Comparison of ENCODE assay signal across 25 cellular contexts in the genomic region with DNA sequence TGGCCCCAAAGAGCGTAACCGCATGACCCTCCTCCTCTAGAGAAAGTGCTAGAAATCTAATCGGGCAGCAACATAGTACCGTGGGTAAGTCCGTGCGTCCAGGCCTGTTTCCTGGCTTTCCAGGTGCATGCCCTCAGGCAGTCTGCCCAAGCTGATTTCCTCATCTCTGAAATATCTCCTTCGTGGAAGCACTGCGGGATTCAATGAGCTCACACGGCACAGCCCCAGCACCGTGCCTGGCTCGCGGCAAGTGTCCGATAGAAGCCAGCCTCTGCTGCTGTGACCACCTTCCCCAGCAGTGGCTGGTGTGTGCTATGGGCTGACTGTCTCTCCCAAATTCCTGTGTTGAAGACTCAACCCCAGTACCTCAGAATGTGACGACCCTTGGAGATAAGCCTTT. TPM values are rescaled to one million over a fixed set of nuclear protein-coding genes. Genes with fewer than 3 reads are reported as not detected.
DNase-seq lines count a peak whose midpoint lies in the region; ATAC-seq and TF ChIP-seq lines count a peak whose summit lies in the region.
"Had no signal": no experiment of that assay in that cellular context is flagged by ENCODE, and none has a peak within 500 bp of the region (broad histone marks: within the 10 kb centered on the region; RNA-seq: fewer than 3 reads in every experiment).

No MANE protein-coding gene starts in this region.

- H2AFZ ChIP-seq in neuronal stem cell (ENCODE audit: low read length): no peak overlapping the region
- no peak overlapping the region for H2AFZ ChIP-seq in SK-N-SH (ENCODE audit: low read depth)

- H3K36me3 ChIP-seq in BE2C (peaks cover 51% of the 10 kb centered on the region), RWPE2 (ENCODE audit: low read depth) (peaks cover 7% of the 10 kb centered on the region; the same call in 1 of the 2 replicates), neuronal stem cell (replicated peaks in 1 of 2; ENCODE audit: control insufficient read depth in 2 of 2, insufficient read depth in 2 of 2, low read length in 2 of 2) (peaks cover 15 to 42% of the 10 kb centered on the region in 2 donors), SK-N-SH (replicated peaks in 1 of 2; ENCODE audit: control insufficient read depth in 1 of 2, insufficient read depth in 2 of 2, low read length in 1 of 2) (peaks cover 4 to 22% of the 10 kb centered on the region in 2 experiments)
- H3K36me3 ChIP-seq: colonic mucosa, prostate gland had no signal

- no peak overlapping the region for H3K4ac ChIP-seq in neuronal stem cell (ENCODE audit: low read length)

- no peak for TF ChIP-seq EP300 in SK-N-SH (IDR thresholded peaks at IDR 0.05; ENCODE audit: borderline replicate concordance in 1 of 2, low read depth in 1 of 2, low read length in 1 of 2)

- in situ Hi-C loops in G401 (cut with HindIII; ENCODE audit: low sequenced_read_pairs): no loop called here

- H3K9me3 ChIP-seq in BE2C (no peaks in the 10 kb centered on the region), RWPE2 (ENCODE audit: severe bottlenecking) (no peaks in the 10 kb centered on the region), neuronal stem cell (replicated peaks in 1 of 2; ENCODE audit: control insufficient read depth in 2 of 2, insufficient read depth in 1 of 2, low read depth in 1 of 2, low read length in 2 of 2) (peaks cover 2 to 3% of the 10 kb centered on the region in 2 donors), SK-N-SH (no peaks in the 10 kb centered on the region)
- H3K9me3 ChIP-seq: colonic mucosa, prostate gland, upper lobe of left lung had no signal

- no peak overlapping the region for H3K4me2 ChIP-seq in neuronal stem cell (ENCODE audit: insufficient read depth, low read length, poor library complexity, severe bottlenecking)
- no peak overlapping the region for H3K4me2 ChIP-seq in SK-N-SH

- no CpG with 5 or more reads among the region's 14 CpGs for WGBS in neuronal stem cell (ENCODE audit: extremely low coverage in 2 of 2, insufficient read length in 2 of 2, insufficient replicate concordance in 1 of 2), 2 donors
- 99% methylated on average over 14 of the region's 14 CpGs for WGBS in SK-N-SH (ENCODE audit: low lambda C conversion rate)

- peaks cover 2% of the 10 kb centered on the region for H3K79me1 ChIP-seq in neuronal stem cell (ENCODE audit: low read depth, low read length)

- no peaks in the 10 kb centered on the region; the same call in 1 of the 2 replicates for H4K20me1 ChIP-seq in SK-N-SH (ENCODE audit: insufficient read depth)

- DNase-seq in BE2C: peak; percentile 62
- DNase-seq in RWPE2 (ENCODE audit: low spot score): no peak
- DNase-seq in islet precursor cell: peak; percentile 83
- no peak for DNase-seq in neuronal stem cell (ENCODE audit: low spot score)
- DNase-seq in NCI-H510A treated with DMSO at 0.1 percent for 48 hours (lab: John Stamatoyannopoulos, UW): no peak
- DNase-seq in G401 (ENCODE audit: low spot score): no peak
- DNase-seq in SK-N-SH: no peak
- DNase-seq: activated CD4-positive, CD25-positive, alpha-beta regulatory T cell treated with anti-CD3 and anti-CD28 coated beads, Interleukin-2, amount 50 U/mL, for 72 hours; activated CD8-positive, alpha-beta T cell treated with anti-CD3 and anti-CD28 coated beads, Interleukin-2, amount 10 ng/mL, durations not matched to agents 7 days and 5 days; colonic mucosa; DMS79 treated with DMSO at 0.1 percent for 48 hours; effector memory CD4-positive, alpha-beta T cell; erythroblast; glutamatergic neuron; midbrain; naive B cell; NCI-H1048; NCI-H1694; NCI-H510A; nucleus accumbens; upper lobe of left lung had no signal

- H3K4me1 ChIP-seq in BE2C (peaks cover 15% of the 10 kb centered on the region), RWPE2 (ENCODE audit: insufficient read depth, poor library complexity, severe bottlenecking) (no peaks in the 10 kb centered on the region), neuronal stem cell (ENCODE audit: control insufficient read depth in 2 of 2, insufficient read depth in 1 of 2, low read depth in 1 of 2, low read length in 2 of 2) (peaks cover 2 to 11% of the 10 kb centered on the region in 2 donors), SK-N-SH (ENCODE audit: control insufficient read depth in 1 of 2, insufficient read depth in 2 of 2, low read depth in 1 of 2, low read length in 1 of 2) (peaks cover 0 to 14% of the 10 kb centered on the region in 2 experiments; a peak in 1 of 4 replicates)
- H3K4me1 ChIP-seq: colonic mucosa, prostate gland had no signal

- H4K91ac ChIP-seq in neuronal stem cell (ENCODE audit: low read depth, low read length, poor library complexity): no peak overlapping the region

- H3K79me2 ChIP-seq in SK-N-SH (ENCODE audit: insufficient read depth): no peaks in the 10 kb centered on the region

- no peak overlapping the region for H2BK15ac ChIP-seq in neuronal stem cell (ENCODE audit: low read length)

- H3K4me3 ChIP-seq in BE2C (ENCODE audit: low read depth, low read length) (no peak overlapping the region), RWPE2 (ENCODE audit: severe bottlenecking) (no peak overlapping the region), neuronal stem cell (ENCODE audit: low read length in 2 of 2) (no peak overlapping the region), SK-N-SH (ENCODE audit: low read depth in 2 of 2, low read length in 1 of 2) (no peak overlapping the region)
- H3K4me3 ChIP-seq: colonic mucosa, prostate gland, upper lobe of left lung had no signal

- H3K14ac ChIP-seq in neuronal stem cell (ENCODE audit: low read length): no peak overlapping the region

- H3K27ac ChIP-seq in RWPE2 (ENCODE audit: poor library complexity, severe bottlenecking) (no peak overlapping the region), neuronal stem cell (replicated peaks; ENCODE audit: low read length) (no peak overlapping the region), SK-N-SH (ENCODE audit: low read depth in 2 of 2, low read length in 1 of 2) (no peak overlapping the region; a peak in 1 of 4 replicates)
- H3K27ac ChIP-seq: colonic mucosa, prostate gland, upper lobe of left lung had no signal

- H3K23ac ChIP-seq in neuronal stem cell (ENCODE audit: low read depth, low read length, poor library complexity): no peak overlapping the region

- H3K18ac ChIP-seq in neuronal stem cell (ENCODE audit: low read length): no peak overlapping the region

- H3K27me3 ChIP-seq in BE2C (no peaks in the 10 kb centered on the region), RWPE2 (ENCODE audit: insufficient read depth, poor library complexity, severe bottlenecking) (no peaks in the 10 kb centered on the region), neuronal stem cell (ENCODE audit: control insufficient read depth in 3 of 3, insufficient read depth in 3 of 3, low read depth in 1 of 3, low read length in 3 of 3) (no peaks in the 10 kb centered on the region), SK-N-SH (ENCODE audit: insufficient read depth) (no peaks in the 10 kb centered on the region)
- H3K27me3 ChIP-seq: colonic mucosa, upper lobe of left lung had no signal

- POLR2A ChIA-PET in SK-N-SH (lab: Yijun Ruan, JAX): interaction anchor here (1.0 kb wide), 1 partner anchor 264 kb away, joined by 3 read pairs; no protein-coding TSS in a partner anchor

- peak; percentile 39 for ATAC-seq in RWPE2 (ENCODE audit: low read depth)
- ATAC-seq in GM18858 (IDR thresholded peaks at IDR 0.05; ENCODE audit: unreplicated experiment): no peak
- ATAC-seq: activated CD8-positive, alpha-beta T cell treated with anti-CD3 and anti-CD28 coated beads, Interleukin-2, amount 10 ng/mL, durations not matched to agents 7 days and 5 days; activated naive CD4-positive, alpha-beta T cell treated with anti-CD3 and anti-CD28 coated beads, Interleukin-2, amount 50 U/mL, for 72 hours; stimulated activated memory B cell treated with anti-CD40 and anti-IgM and Interleukin-4, amounts not matched to agents 10 μg/mL and 1 μg/mL and 100 μg/mL, for 72 hours had no signal

- H2AK5ac ChIP-seq in neuronal stem cell (ENCODE audit: low read depth, low read length): peak overlapping the region; percentile 34

- H2BK5ac ChIP-seq in neuronal stem cell (ENCODE audit: low read length): no peak overlapping the region

- peaks cover 6% of the 10 kb centered on the region for H3F3A ChIP-seq in SK-N-SH (replicated peaks; ENCODE audit: insufficient read depth)

- no peak for TF ChIP-seq RAD21 in SK-N-SH (IDR thresholded peaks at IDR 0.05; ENCODE audit: low read length)

- CTCF ChIA-PET in SK-N-SH (lab: Yijun Ruan, JAX): interaction anchor here (1.1 to 5.4 kb wide), 3 partner anchors 102 to 266 kb away, joined by 3 to 63 read pairs (median 5); no protein-coding TSS in a partner anchor

- no peak overlapping the region for H2BK120ac ChIP-seq in neuronal stem cell (ENCODE audit: low read depth, low read length)

- no peak for TF ChIP-seq CTCF in BE2C (IDR thresholded peaks at IDR 0.05; ENCODE audit: low read depth, low read length)
- no peak for TF ChIP-seq CTCF in RWPE2 (IDR thresholded peaks at IDR 0.05; ENCODE audit: poor library complexity, severe bottlenecking)
- TF ChIP-seq CTCF in SK-N-SH (IDR thresholded peaks at IDR 0.05): no peak

- H2BK12ac ChIP-seq in neuronal stem cell (ENCODE audit: low read length): no peak overlapping the region

- no peak overlapping the region for H3K9ac ChIP-seq in neuronal stem cell (ENCODE audit: low read depth, low read length, poor library complexity)
- H3K9ac ChIP-seq in SK-N-SH: no peak overlapping the region

- no peak overlapping the region for H4K8ac ChIP-seq in neuronal stem cell (ENCODE audit: low read depth, low read length)

- no peaks in the 10 kb centered on the region for H3K9me2 ChIP-seq in SK-N-SH

RNA-seq across cellular contexts. Expression of a gene that starts 20.7 kb away (rescaled TPM):
- polyA plus RNA-seq in BE2C (2012; ENCODE audit: insufficient read depth, insufficient read length, low read depth): 72.1 TPM
- 22.3 TPM for polyA plus RNA-seq in neuronal stem cell (2013, experiment 1 of 2)
- 20.9 TPM for polyA plus RNA-seq in neuronal stem cell (2013, experiment 2 of 2)
- total RNA-seq in G401 (2014; rRNA removed; shearing (Covaris generic)): 33.1 and 45.4 TPM in 2 replicates
- 18.0 and 24.0 TPM in 2 replicates for polyA plus RNA-seq in SK-N-SH (2012; rRNA removed)
- 12.9 and 17.6 TPM in 2 replicates for polyA plus RNA-seq in SK-N-SH (2012; cell fraction: cytosol; rRNA removed)
- 63.3 and 70.9 TPM in 2 replicates for polyA plus RNA-seq in SK-N-SH (2012; cell fraction: nucleus; rRNA removed)

RNA-seq across cellular contexts. Expression of a gene that starts 20.8 kb away (rescaled TPM):
- 29.3 TPM for polyA plus RNA-seq in BE2C (2012; ENCODE audit: insufficient read depth, insufficient read length, low read depth)
- polyA plus RNA-seq in neuronal stem cell (2013, experiment 1 of 2): 22.4 TPM
- 22.5 TPM for polyA plus RNA-seq in neuronal stem cell (2013, experiment 2 of 2)
- 33.4 and 64.3 TPM in 2 replicates for total RNA-seq in G401 (2014; rRNA removed; shearing (Covaris generic))
- polyA plus RNA-seq in SK-N-SH (2012; rRNA removed): 19.5 and 27.8 TPM in 2 replicates
- 28.2 and 29.1 TPM in 2 replicates for polyA plus RNA-seq in SK-N-SH (2012; cell fraction: cytosol; rRNA removed)
- 9.9 and 16.3 TPM in 2 replicates for polyA plus RNA-seq in SK-N-SH (2012; cell fraction: nucleus; rRNA removed)

Comparison
In these comparisons a context has a peak if more than half of its experiments do, and no peak if none do; other contexts are left out.
1. DNase-seq: peak in BE2C (single experiment) and islet precursor cell (single experiment); none in RWPE2 (single experiment), neuronal stem cell (single experiment), NCI-H510A treated with DMSO at 0.1 percent for 48 hours (single experiment), G401 (single experiment) and SK-N-SH (single experiment).